1 cellular context compared by ENCODE assay signal in the genomic region with DNA sequence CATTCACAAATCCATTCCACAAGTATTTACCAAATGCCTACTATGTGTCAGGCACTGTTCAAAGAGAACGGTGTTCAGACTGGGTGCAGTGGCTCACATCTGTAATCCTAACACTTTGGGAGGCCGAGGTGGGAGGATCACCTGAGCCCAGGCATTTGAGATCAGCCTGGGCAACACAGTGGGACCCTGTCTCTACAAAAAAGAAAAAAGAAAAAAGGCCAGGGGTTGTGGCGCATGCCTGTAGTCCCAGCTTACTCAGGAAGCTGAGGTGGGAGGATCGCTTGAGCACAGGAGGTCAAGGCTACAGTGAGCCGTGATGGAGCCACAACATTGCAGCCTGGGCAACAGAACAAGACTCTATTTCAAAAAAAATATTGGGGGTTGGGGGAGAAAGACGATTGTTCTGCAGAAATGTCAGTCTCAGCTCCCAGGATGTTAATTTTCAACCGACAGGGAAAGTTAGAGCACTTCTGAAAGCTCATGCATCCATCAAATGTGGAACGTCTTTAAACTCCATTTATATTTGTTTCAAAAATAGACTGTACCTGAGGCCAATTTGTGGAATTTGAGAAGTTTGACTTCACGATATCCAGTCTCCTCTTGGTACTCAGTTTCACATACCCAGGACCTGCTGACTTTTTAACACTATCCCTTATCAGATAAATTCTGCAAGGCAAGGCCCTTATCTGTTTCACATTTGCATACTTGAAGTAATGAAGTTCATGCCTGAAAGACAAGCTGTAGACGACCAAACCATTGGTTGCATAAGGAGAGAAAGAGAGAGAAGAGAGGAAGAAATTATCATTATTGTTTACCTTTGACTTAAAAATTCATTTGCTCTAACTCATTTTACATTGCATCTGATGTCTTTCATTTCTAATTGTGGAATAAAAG.
TF ChIP-seq lines count a peak whose summit lies in the region.

No MANE protein-coding gene starts in this region.

TF ChIP-seq in HepG2, 621 proteins besides CTCF, POLR2A, EP300 and RAD21 (continued from another document):
- TF ChIP-seq, protein P1, sequence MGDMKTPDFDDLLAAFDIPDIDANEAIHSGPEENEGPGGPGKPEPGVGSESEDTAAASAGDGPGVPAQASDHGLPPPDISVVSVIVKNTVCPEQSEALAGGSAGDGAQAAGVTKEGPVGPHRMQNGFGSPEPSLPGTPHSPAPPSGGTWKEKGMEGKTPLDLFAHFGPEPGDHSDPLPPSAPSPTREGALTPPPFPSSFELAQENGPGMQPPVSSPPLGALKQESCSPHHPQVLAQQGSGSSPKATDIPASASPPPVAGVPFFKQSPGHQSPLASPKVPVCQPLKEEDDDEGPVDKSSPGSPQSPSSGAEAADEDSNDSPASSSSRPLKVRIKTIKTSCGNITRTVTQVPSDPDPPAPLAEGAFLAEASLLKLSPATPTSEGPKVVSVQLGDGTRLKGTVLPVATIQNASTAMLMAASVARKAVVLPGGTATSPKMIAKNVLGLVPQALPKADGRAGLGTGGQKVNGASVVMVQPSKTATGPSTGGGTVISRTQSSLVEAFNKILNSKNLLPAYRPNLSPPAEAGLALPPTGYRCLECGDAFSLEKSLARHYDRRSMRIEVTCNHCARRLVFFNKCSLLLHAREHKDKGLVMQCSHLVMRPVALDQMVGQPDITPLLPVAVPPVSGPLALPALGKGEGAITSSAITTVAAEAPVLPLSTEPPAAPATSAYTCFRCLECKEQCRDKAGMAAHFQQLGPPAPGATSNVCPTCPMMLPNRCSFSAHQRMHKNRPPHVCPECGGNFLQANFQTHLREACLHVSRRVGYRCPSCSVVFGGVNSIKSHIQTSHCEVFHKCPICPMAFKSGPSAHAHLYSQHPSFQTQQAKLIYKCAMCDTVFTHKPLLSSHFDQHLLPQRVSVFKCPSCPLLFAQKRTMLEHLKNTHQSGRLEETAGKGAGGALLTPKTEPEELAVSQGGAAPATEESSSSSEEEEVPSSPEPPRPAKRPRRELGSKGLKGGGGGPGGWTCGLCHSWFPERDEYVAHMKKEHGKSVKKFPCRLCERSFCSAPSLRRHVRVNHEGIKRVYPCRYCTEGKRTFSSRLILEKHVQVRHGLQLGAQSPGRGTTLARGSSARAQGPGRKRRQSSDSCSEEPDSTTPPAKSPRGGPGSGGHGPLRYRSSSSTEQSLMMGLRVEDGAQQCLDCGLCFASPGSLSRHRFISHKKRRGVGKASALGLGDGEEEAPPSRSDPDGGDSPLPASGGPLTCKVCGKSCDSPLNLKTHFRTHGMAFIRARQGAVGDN (CRISPR knock-in tag; IDR thresholded peaks at IDR 0.05), result peak; percentile 33; the same call in 1 of the 2 replicates
- TF ChIP-seq DPF2 (CRISPR knock-in tag; IDR thresholded peaks at IDR 0.05; ENCODE audit: borderline replicate concordance, low read depth), result peak; percentile 82
- TF ChIP-seq TCF12 (IDR thresholded peaks at IDR 0.05), result no peak
- TF ChIP-seq TCF12 (CRISPR knock-in tag; IDR thresholded peaks at IDR 0.05), result no peak
- no peak for TF ChIP-seq POLR2G (IDR thresholded peaks at IDR 0.05; ENCODE audit: low read depth, low read length)
- TF ChIP-seq GZF1 (CRISPR knock-in tag; IDR thresholded peaks at IDR 0.05), result no peak
- no peak for TF ChIP-seq ZNF781 (CRISPR knock-in tag; IDR thresholded peaks at IDR 0.05; ENCODE audit: borderline replicate concordance, not compliant biosample characterization)
- TF ChIP-seq YY1 (IDR thresholded peaks at IDR 0.05; ENCODE audit: insufficient read depth, insufficient replicate concordance, low read depth, low read length), result peak; percentile 24
- no peak for TF ChIP-seq NR0B2 (CRISPR knock-in tag; IDR thresholded peaks at IDR 0.05)
- TF ChIP-seq, protein P2, sequence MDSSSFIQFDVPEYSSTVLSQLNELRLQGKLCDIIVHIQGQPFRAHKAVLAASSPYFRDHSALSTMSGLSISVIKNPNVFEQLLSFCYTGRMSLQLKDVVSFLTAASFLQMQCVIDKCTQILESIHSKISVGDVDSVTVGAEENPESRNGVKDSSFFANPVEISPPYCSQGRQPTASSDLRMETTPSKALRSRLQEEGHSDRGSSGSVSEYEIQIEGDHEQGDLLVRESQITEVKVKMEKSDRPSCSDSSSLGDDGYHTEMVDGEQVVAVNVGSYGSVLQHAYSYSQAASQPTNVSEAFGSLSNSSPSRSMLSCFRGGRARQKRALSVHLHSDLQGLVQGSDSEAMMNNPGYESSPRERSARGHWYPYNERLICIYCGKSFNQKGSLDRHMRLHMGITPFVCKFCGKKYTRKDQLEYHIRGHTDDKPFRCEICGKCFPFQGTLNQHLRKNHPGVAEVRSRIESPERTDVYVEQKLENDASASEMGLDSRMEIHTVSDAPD (CRISPR knock-in tag; IDR thresholded peaks at IDR 0.05), result no peak; the same call in 1 of the 2 replicates
- no peak for TF ChIP-seq RORA (CRISPR knock-in tag; IDR thresholded peaks at IDR 0.05)
- TF ChIP-seq ZZZ3 (CRISPR knock-in tag; IDR thresholded peaks at IDR 0.05; ENCODE audit: borderline replicate concordance), result no peak
- no peak for TF ChIP-seq SMC3 (IDR thresholded peaks at IDR 0.05; ENCODE audit: low read length)
- 0 out of 2 replicates have a peak, but pooled peaks have one; percentile 40 for TF ChIP-seq ZIK1 (CRISPR knock-in tag; IDR thresholded peaks at IDR 0.05; ENCODE audit: borderline replicate concordance, low read depth)
- TF ChIP-seq ZNF160 (CRISPR knock-in tag; IDR thresholded peaks at IDR 0.05), result no peak
- TF ChIP-seq HNF1B (CRISPR knock-in tag; IDR thresholded peaks at IDR 0.05), result peak; percentile 45
- TF ChIP-seq GATAD2A (CRISPR knock-in tag; IDR thresholded peaks at IDR 0.05), result peak; percentile 83
- TF ChIP-seq SOX6 (IDR thresholded peaks at IDR 0.05), result no peak
- peak; percentile 76 for TF ChIP-seq SOX6 (CRISPR knock-in tag; IDR thresholded peaks at IDR 0.05)
- peak; percentile 38; the same call in 1 of the 2 replicates for TF ChIP-seq HNF1A (IDR thresholded peaks at IDR 0.05; ENCODE audit: low read depth)
- TF ChIP-seq HNF1A (CRISPR knock-in tag; IDR thresholded peaks at IDR 0.05; ENCODE audit: borderline replicate concordance), result peak; percentile 78; the same call in 1 of the 2 replicates
- TF ChIP-seq ONECUT2 (CRISPR knock-in tag; IDR thresholded peaks at IDR 0.05), result no peak
- TF ChIP-seq KLF13 (CRISPR knock-in tag; IDR thresholded peaks at IDR 0.05), result no peak
- TF ChIP-seq, protein P3, sequence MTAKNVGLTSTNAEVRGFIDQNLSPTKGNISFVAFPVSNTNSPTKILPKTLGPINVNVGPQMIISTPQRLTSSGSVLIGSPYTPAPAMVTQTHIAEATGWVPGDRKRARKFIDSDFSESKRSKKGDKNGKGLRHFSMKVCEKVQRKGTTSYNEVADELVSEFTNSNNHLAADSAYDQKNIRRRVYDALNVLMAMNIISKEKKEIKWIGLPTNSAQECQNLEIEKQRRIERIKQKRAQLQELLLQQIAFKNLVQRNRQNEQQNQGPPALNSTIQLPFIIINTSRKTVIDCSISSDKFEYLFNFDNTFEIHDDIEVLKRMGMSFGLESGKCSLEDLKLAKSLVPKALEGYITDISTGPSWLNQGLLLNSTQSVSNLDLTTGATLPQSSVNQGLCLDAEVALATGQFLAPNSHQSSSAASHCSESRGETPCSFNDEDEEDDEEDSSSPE (CRISPR knock-in tag; IDR thresholded peaks at IDR 0.05), result peak; percentile 46; the same call in 1 of the 2 replicates
- no peak for TF ChIP-seq MEIS2 (CRISPR knock-in tag; IDR thresholded peaks at IDR 0.05)
- TF ChIP-seq ZNF607 (CRISPR knock-in tag; IDR thresholded peaks at IDR 0.05; ENCODE audit: borderline replicate concordance), result no peak
- peak; percentile 73 for TF ChIP-seq PHF21A (CRISPR knock-in tag; IDR thresholded peaks at IDR 0.05)
